ENCODE assay signal across 8 cellular contexts in genomic region chr2:103161456-103162289, GRCh38.
DNase-seq lines count a peak whose midpoint lies in the region; ATAC-seq, FAIRE-seq and TF ChIP-seq lines count a peak whose summit lies in the region.

No MANE protein-coding gene starts in this region.

- dilution Hi-C loops in keratinocyte (cut with MboI; ENCODE audit: extremely low pct_ligation_motif_present, low sequenced_read_pairs): no loop called here

- H3K9me1 ChIP-seq in keratinocyte (ENCODE audit: control insufficient read depth, extremely low read depth, insufficient read depth, low read length): no peaks in the 10 kb centered on the region

- ATAC-seq in HG03039 (IDR thresholded peaks at IDR 0.05; ENCODE audit: unreplicated experiment) (peak; percentile 51), upper lobe of left lung (ENCODE audit: low FRiP score in 2 of 2) (peak in 1 of 2 donors; percentile 68), GM19455 (IDR thresholded peaks at IDR 0.05; ENCODE audit: unreplicated experiment) (no peak)

- TF ChIP-seq POLR2A in GM12891 (IDR thresholded peaks at IDR 0.05; ENCODE audit: low read depth, low read length) (no peak), upper lobe of left lung (IDR thresholded peaks at IDR 0.05) (no peak)

- WGBS in upper lobe of left lung, 2 donors: 36 to 38% methylated on average over 7 of the region's 7 CpGs

- CTCF ChIA-PET in AG04449 (lab: Yijun Ruan, JAX): interaction anchor here (0.7 to 2.6 kb wide), 10 partner anchors 35 to 1954 kb away, joined by 3 to 23 read pairs (median 4); no protein-coding TSS in a partner anchor

- H3K27me3 ChIP-seq in keratinocyte (ENCODE audit: control insufficient read depth, extremely low read depth, insufficient read depth, low read length) (no peaks in the 10 kb centered on the region), upper lobe of left lung (no peaks in the 10 kb centered on the region)

- no peaks in the 10 kb centered on the region for H3K36me3 ChIP-seq in keratinocyte (ENCODE audit: control insufficient read depth in 2 of 2, extremely low read depth in 1 of 2, insufficient read depth in 2 of 2, low read length in 2 of 2)
- no peaks in the 10 kb centered on the region for H3K36me3 ChIP-seq in upper lobe of left lung

- no peak overlapping the region for H3K4me2 ChIP-seq in keratinocyte (ENCODE audit: control insufficient read depth, extremely low read depth, insufficient read depth, low read depth, low read length)

- TF ChIP-seq CTCF in AG04449 (IDR thresholded peaks at IDR 0.05; ENCODE audit: insufficient read depth, low read length, missing control alignments): peak; percentile 33
- peak; percentile 74 for TF ChIP-seq CTCF in astrocyte of the spinal cord (IDR thresholded peaks at IDR 0.05; ENCODE audit: low read depth, low read length)
- TF ChIP-seq CTCF in keratinocyte (optimal IDR thresholded peaks at IDR 0.05 in 1 of 3, IDR thresholded peaks at IDR 0.05 in 1 of 3, conservative IDR thresholded peaks at IDR 0.05 in 1 of 3; ENCODE audit: extremely low read depth in 1 of 3, insufficient read depth in 2 of 3, low read length in 3 of 3): peak; percentile 67 to 68 (median 68)
- peak in 5 of 6 experiments; percentile 15 to 59 (median 52) for TF ChIP-seq CTCF in upper lobe of left lung (IDR thresholded peaks at IDR 0.05)

- H2AFZ ChIP-seq in keratinocyte (ENCODE audit: control insufficient read depth, low read length): no peak overlapping the region

- H3K9me3 ChIP-seq in keratinocyte (ENCODE audit: control insufficient read depth, low read depth, low read length): no peaks in the 10 kb centered on the region
- no peaks in the 10 kb centered on the region for H3K9me3 ChIP-seq in upper lobe of left lung

- H3K9ac ChIP-seq in keratinocyte (ENCODE audit: control insufficient read depth, extremely low read depth, insufficient read depth, low read length): no peak overlapping the region

- H3K79me2 ChIP-seq in keratinocyte (ENCODE audit: control insufficient read depth, insufficient read depth, low read length): no peaks in the 10 kb centered on the region

- in situ Hi-C loops in astrocyte of the spinal cord (cut with HindIII; ENCODE audit: low sequenced_read_pairs): no loop called here

- DNase-seq in AG04449 (ENCODE audit: low read depth, low spot score) (no peak), GM12891 (ENCODE audit: insufficient read length, low spot score) (peak; percentile 21), NCI-H226 (peak; percentile 4), astrocyte of the spinal cord (ENCODE audit: low read depth, low spot score) (peak; percentile 62), keratinocyte (ENCODE audit: low read depth, low spot score) (no peak), upper lobe of left lung (no peak)

- FAIRE-seq in GM12891 (lab: Jason Lieb, UNC) (peak; percentile 57), keratinocyte (lab: Jason Lieb, UNC) (no peak)

- H4K20me1 ChIP-seq in keratinocyte (ENCODE audit: control insufficient read depth, extremely low read depth, insufficient read depth, low read length): no peaks in the 10 kb centered on the region

- no peak for TF ChIP-seq EP300 in upper lobe of left lung (IDR thresholded peaks at IDR 0.05)

- H3K4me1 ChIP-seq in keratinocyte (ENCODE audit: control insufficient read depth, extremely low read depth, insufficient read depth, low read length) (no peaks in the 10 kb centered on the region), upper lobe of left lung (no peaks in the 10 kb centered on the region)

- no peak overlapping the region for H3K4me3 ChIP-seq in AG04449 (ENCODE audit: low read depth, low read length)
- H3K4me3 ChIP-seq in astrocyte of the spinal cord (ENCODE audit: low read depth, low read length): no peak overlapping the region
- no peak overlapping the region for H3K4me3 ChIP-seq in keratinocyte (ENCODE audit: control insufficient read depth in 2 of 3, extremely low read depth in 1 of 3, insufficient read depth in 2 of 3, low read depth in 1 of 3, low read length in 3 of 3)
- no peak overlapping the region for H3K4me3 ChIP-seq in upper lobe of left lung

- H3K27ac ChIP-seq in keratinocyte (ENCODE audit: control insufficient read depth, insufficient read depth, low read length) (no peak overlapping the region), upper lobe of left lung (no peak overlapping the region)

- POLR2A ChIA-PET in AG04449 (lab: Yijun Ruan, JAX): no interaction called here

TF ChIP-seq in GM12891, 5 proteins besides CTCF, POLR2A, EP300 and RAD21:
- TF ChIP-seq POLR2AphosphoS5 (IDR thresholded peaks at IDR 0.05; ENCODE audit: low read depth, low read length) (no peak), TAF1 (IDR thresholded peaks at IDR 0.05; ENCODE audit: low read depth, low read length) (no peak), SPI1 (IDR thresholded peaks at IDR 0.05; ENCODE audit: low read depth, low read length) (no peak)

Comparison
In these comparisons a context has a peak if more than half of its experiments do, and no peak if none do; other contexts are left out.
1. DNase-seq: peak in GM12891 (single experiment), NCI-H226 (single experiment) and astrocyte of the spinal cord (single experiment); none in AG04449 (single experiment), keratinocyte (single experiment) and upper lobe of left lung (0 of 2).
2. Peak in every context shown above with its lines, with median percentiles within 50 percentile points of each other: CTCF ChIP-seq.